ENCODE assay signal across 8 cellular contexts in the genomic region with DNA sequence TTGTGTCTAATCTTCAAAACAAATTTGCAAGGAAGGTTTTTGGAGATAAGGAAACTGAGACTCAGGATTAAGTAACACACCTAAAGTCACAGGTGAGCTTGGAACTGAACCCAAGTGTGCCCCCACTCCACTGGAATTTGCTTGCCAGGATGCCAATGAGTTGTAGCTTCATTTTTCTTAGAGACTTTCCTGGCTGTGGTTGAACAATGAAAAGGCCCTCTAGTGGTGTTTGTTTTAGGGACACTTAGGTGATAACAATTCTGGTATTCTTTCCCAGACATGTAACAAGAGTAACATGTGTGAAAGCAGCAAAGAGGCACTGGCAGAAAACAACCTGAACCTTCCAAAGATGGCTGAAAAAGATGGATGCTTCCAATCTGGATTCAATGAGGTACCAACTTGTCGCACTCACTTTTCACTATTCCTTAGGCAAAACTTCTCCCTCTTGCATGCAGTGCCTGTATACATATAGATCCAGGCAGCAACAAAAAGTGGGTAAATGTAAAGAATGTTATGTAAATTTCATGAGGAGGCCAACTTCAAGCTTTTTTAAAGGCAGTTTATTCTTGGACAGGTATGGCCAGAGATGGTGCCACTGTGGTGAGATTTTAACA. TPM values are rescaled to one million over a fixed set of nuclear protein-coding genes. Genes with fewer than 3 reads are reported as not detected.
DNase-seq lines count a peak whose midpoint lies in the region; ATAC-seq, FAIRE-seq and TF ChIP-seq lines count a peak whose summit lies in the region.

No MANE protein-coding gene starts in this region.

- intact Hi-C loops in activated CD4-positive, alpha-beta memory T cell treated with anti-CD3 and anti-CD28 coated beads for 36 hours (cut with micrococcal nuclease) = loop anchor here (5.0 kb wide), 2 partner anchors 51 to 86 kb away; no protein-coding TSS in a partner anchor

- TF ChIP-seq POLR2A in GM12891 (IDR thresholded peaks at IDR 0.05; ENCODE audit: low read depth, low read length) = no peak

- H3K36me3 Mint-ChIP-seq in activated CD4-positive, alpha-beta memory T cell treated with anti-CD3 and anti-CD28 coated beads for 36 hours = no peaks in the 10 kb centered on the region

- ATAC-seq in thoracic aorta (ENCODE audit: insufficient number of reproducible peaks, low FRiP score, low read depth) (no peak), GM19351 (IDR thresholded peaks at IDR 0.05; ENCODE audit: unreplicated experiment) (no peak)

- H2AFZ ChIP-seq in OCI-LY3 (ENCODE audit: low read depth, low read length) = no peak overlapping the region

- peak; percentile 56 for TF ChIP-seq CTCF in OCI-LY3 (IDR thresholded peaks at IDR 0.05; ENCODE audit: low read depth, low read length)
- TF ChIP-seq CTCF in thoracic aorta (IDR thresholded peaks at IDR 0.05) = peak; percentile 29

- H3K27ac ChIP-seq in OCI-LY3 (ENCODE audit: low read length) (peak overlapping the region; percentile 100; the same call in 1 of the 2 replicates), thoracic aorta (no peak overlapping the region)

- POLR2A ChIA-PET in activated CD4-positive, alpha-beta memory T cell treated with anti-CD3 and anti-CD28 coated beads for 36 hours (lab: Charles Lee) = no interaction called here

- no peaks in the 10 kb centered on the region for H3K9me3 Mint-ChIP-seq in activated CD4-positive, alpha-beta memory T cell treated with anti-CD3 and anti-CD28 coated beads for 36 hours

- H3K4me1 Mint-ChIP-seq in activated CD4-positive, alpha-beta memory T cell treated with anti-CD3 and anti-CD28 coated beads for 36 hours (ENCODE audit: low read depth) = peaks cover 24% of the 10 kb centered on the region

- no peak overlapping the region for H3K4me3 Mint-ChIP-seq in activated CD4-positive, alpha-beta memory T cell treated with anti-CD3 and anti-CD28 coated beads for 36 hours

- H3K9me3 ChIP-seq in OCI-LY3 (ENCODE audit: insufficient read depth, low read length) (no peaks in the 10 kb centered on the region), thoracic aorta (no peaks in the 10 kb centered on the region)

- DNase-seq in Ammon's horn (ENCODE audit: low spot score) = peak; percentile 47
- no peak for DNase-seq in GM12891 (ENCODE audit: insufficient read length, low spot score)
- DNase-seq in fibroblast of the conjunctiva (ENCODE audit: low read depth) = peak; percentile 57
- DNase-seq in thoracic aorta (ENCODE audit: low spot score) = no peak
- no peak for DNase-seq in activated CD4-positive, alpha-beta memory T cell treated with anti-CD3 and anti-CD28 coated beads for 36 hours
- DNase-seq in HUDEP-2 (lab: John Stamatoyannopoulos, UW; ENCODE audit: unreplicated experiment in 76 of 76) = no peak

- H3K4me3 ChIP-seq in OCI-LY3 (ENCODE audit: low read length) (peak overlapping the region; percentile 83), thoracic aorta (no peak overlapping the region)

- CTCF ChIA-PET in activated CD4-positive, alpha-beta memory T cell treated with anti-CD3 and anti-CD28 coated beads for 36 hours (lab: Charles Lee) = interaction anchor here (0.7 to 18.2 kb wide), 26 partner anchors 9 to 619 kb away, joined by 3 to 540 read pairs (median 5); no protein-coding TSS in a partner anchor

- H3K27me3 ChIP-seq in OCI-LY3 (ENCODE audit: low read depth, low read length) = no peaks in the 10 kb centered on the region
- H3K27me3 ChIP-seq in thoracic aorta (replicated peaks; ENCODE audit: insufficient read depth) = no peaks in the 10 kb centered on the region

- H4K20me1 ChIP-seq in OCI-LY3 (ENCODE audit: insufficient read depth, low read length) = no peaks in the 10 kb centered on the region

- H3K79me2 ChIP-seq in OCI-LY3 (ENCODE audit: low read length) = peaks cover 53% of the 10 kb centered on the region

- FAIRE-seq in GM12891 (lab: Jason Lieb, UNC) = peak; percentile 76

- peaks cover 37% of the 10 kb centered on the region for H3K27me3 Mint-ChIP-seq in activated CD4-positive, alpha-beta memory T cell treated with anti-CD3 and anti-CD28 coated beads for 36 hours

- H3K9ac ChIP-seq in OCI-LY3 (ENCODE audit: low read length) = peak overlapping the region; percentile 82

- H3K4me1 ChIP-seq in OCI-LY3 (ENCODE audit: low read length) (peaks cover 47% of the 10 kb centered on the region), thoracic aorta (ENCODE audit: control insufficient read depth in 1 of 2, low read depth in 2 of 2) (peaks cover 15 to 37% of the 10 kb centered on the region in 2 donors)

- H3K36me3 ChIP-seq in OCI-LY3 (replicated peaks; ENCODE audit: low read depth, low read length) = peaks cover 15% of the 10 kb centered on the region
- no peaks in the 10 kb centered on the region for H3K36me3 ChIP-seq in thoracic aorta

- peak overlapping the region; percentile 98 for H3K4me2 ChIP-seq in OCI-LY3 (ENCODE audit: low read length)

- H3K27ac Mint-ChIP-seq in activated CD4-positive, alpha-beta memory T cell treated with anti-CD3 and anti-CD28 coated beads for 36 hours = no peak overlapping the region

TF ChIP-seq in GM12891, 5 proteins besides CTCF, POLR2A, EP300 and RAD21:
- TF ChIP-seq PAX5 (IDR thresholded peaks at IDR 0.05; ENCODE audit: insufficient read depth, low read length, severe bottlenecking) (no peak), TAF1 (IDR thresholded peaks at IDR 0.05; ENCODE audit: low read depth, low read length) (no peak)
TF ChIP-seq in GM12891: peak in this region for 0.

RNA-seq across cellular contexts. Expression of a gene that starts 1.5 kb away (rescaled TPM):
- 0.69 TPM for polyA plus RNA-seq in GM12891 (2012; ENCODE audit: low read depth, missing spikeins)
- total RNA-seq in thoracic aorta = 100 to 1,000 TPM in 1 of 2 donors, 10 to 100 TPM in 1; 15.7 to 151 TPM
- 1 to 10 TPM; 1.9 to 2.2 TPM for total RNA-seq in activated CD4-positive, alpha-beta memory T cell treated with anti-CD3 and anti-CD28 coated beads for 36 hours

Comparison
In these comparisons a context has a peak if more than half of its experiments do, and no peak if none do; other contexts are left out.
1. DNase-seq: peak in Ammon's horn (single experiment) and fibroblast of the conjunctiva (single experiment); none in GM12891 (single experiment), thoracic aorta (single experiment), activated CD4-positive, alpha-beta memory T cell treated with anti-CD3 and anti-CD28 coated beads for 36 hours (single experiment) and HUDEP-2 (0 of 76).
2. RNA of a gene that starts 1.5 kb away (total RNA-seq): 15.7 to 151 TPM in thoracic aorta; 1.9 to 2.2 TPM in activated CD4-positive, alpha-beta memory T cell treated with anti-CD3 and anti-CD28 coated beads for 36 hours; every median in the first group is over 4 times any median in the second.